ENCODE assay signal across 10 cellular contexts in the genomic region with DNA sequence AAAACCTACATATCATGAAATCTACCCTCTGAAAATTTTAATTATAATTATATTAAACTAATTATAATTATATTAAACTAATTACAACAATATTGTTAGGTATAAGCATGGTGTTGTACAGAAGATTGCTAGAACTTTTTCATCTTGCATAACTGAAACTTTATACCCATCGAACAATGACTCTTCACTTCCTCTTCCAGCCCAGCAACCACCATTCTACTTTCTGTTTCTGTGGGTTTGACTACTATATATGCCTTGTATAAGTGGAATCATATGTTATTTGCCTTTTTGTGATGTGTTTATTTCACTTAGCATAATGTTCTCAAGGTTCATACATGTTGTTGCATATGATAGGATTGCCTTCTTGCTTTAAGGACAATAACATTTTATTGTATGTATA.
DNase-seq lines count a peak whose midpoint lies in the region; ATAC-seq, FAIRE-seq and TF ChIP-seq lines count a peak whose summit lies in the region.
"Had no signal": no experiment of that assay in that cellular context is flagged by ENCODE, and none has a peak within 500 bp of the region (broad histone marks: within the 10 kb centered on the region; RNA-seq: fewer than 3 reads in every experiment).

No MANE protein-coding gene starts in this region.

- no peaks in the 10 kb centered on the region for H3K27me3 Mint-ChIP-seq in activated T-cell treated with anti-CD3 and anti-CD28 coated beads, Interleukin-2, amount 50 U/mL, for 4 hours (ENCODE audit: low read depth)
- H3K27me3 Mint-ChIP-seq in activated T-helper 2 cell treated with anti-CD3 and anti-CD28 coated beads, Interferon-gamma antibody, Interleukin-2, Interleukin-4, amounts not matched to agents 10 μg/mL and 5 μg/mL and 100 μg/mL, durations not matched to agents 14 hours and 24 hours and 36 hours (ENCODE audit: low read depth), result no peaks in the 10 kb centered on the region
- H3K27me3 Mint-ChIP-seq: activated naive CD4-positive, alpha-beta T cell treated with anti-CD3 and anti-CD28 coated beads, Interleukin-2, amount 10 ng/mL, durations not matched to agents 7 days and 5 days had no signal

- DNase-seq in body of pancreas (no peak), kidney (no peak)
- no peak for DNase-seq in activated T-cell treated with anti-CD3 and anti-CD28 coated beads, Interleukin-2, amount 50 U/mL, for 4 hours
- no peak for DNase-seq in activated T-helper 2 cell treated with anti-CD3 and anti-CD28 coated beads, Interferon-gamma antibody, Interleukin-2, Interleukin-4, amounts not matched to agents 10 μg/mL and 5 μg/mL and 100 μg/mL, durations not matched to agents 14 hours and 24 hours and 36 hours (ENCODE audit: low spot score)
- DNase-seq: activated naive CD4-positive, alpha-beta T cell treated with anti-CD3 and anti-CD28 coated beads, Interleukin-2, amount 10 ng/mL, durations not matched to agents 7 days and 5 days; Calu3; stimulated activated naive CD4-positive, alpha-beta T cell treated with Interleukin-2 at 50 U/mL for 16 hours had no signal

- no peaks in the 10 kb centered on the region for H3K4me1 Mint-ChIP-seq in activated T-cell treated with anti-CD3 and anti-CD28 coated beads, Interleukin-2, amount 50 U/mL, for 4 hours (ENCODE audit: low read depth)
- H3K4me1 Mint-ChIP-seq in activated T-helper 2 cell treated with anti-CD3 and anti-CD28 coated beads, Interferon-gamma antibody, Interleukin-2, Interleukin-4, amounts not matched to agents 10 μg/mL and 5 μg/mL and 100 μg/mL, durations not matched to agents 14 hours and 24 hours and 36 hours (ENCODE audit: low read depth), result no peaks in the 10 kb centered on the region
- H3K4me1 Mint-ChIP-seq: activated naive CD4-positive, alpha-beta T cell treated with anti-CD3 and anti-CD28 coated beads, Interleukin-2, amount 10 ng/mL, durations not matched to agents 7 days and 5 days had no signal

- no peaks in the 10 kb centered on the region for H3K36me3 ChIP-seq in body of pancreas (replicated peaks in 1 of 2; ENCODE audit: insufficient read depth in 1 of 2, low read depth in 2 of 2)
- H3K36me3 ChIP-seq in kidney (ENCODE audit: control insufficient read depth in 1 of 2, insufficient read depth in 2 of 2, low read length in 2 of 2), result no peaks in the 10 kb centered on the region

- H3K4me1 ChIP-seq in body of pancreas (no peaks in the 10 kb centered on the region), kidney (ENCODE audit: control insufficient read depth in 1 of 2, insufficient read depth in 1 of 2, low read depth in 1 of 2, low read length in 2 of 2) (no peaks in the 10 kb centered on the region)

- TF ChIP-seq CTCF in body of pancreas (IDR thresholded peaks at IDR 0.05), result no peak
- no peak for TF ChIP-seq CTCF in kidney (IDR thresholded peaks at IDR 0.05; ENCODE audit: borderline replicate concordance, extremely low read depth, insufficient read depth)

- no peak overlapping the region for H3K4me3 Mint-ChIP-seq in activated T-cell treated with anti-CD3 and anti-CD28 coated beads, Interleukin-2, amount 50 U/mL, for 4 hours
- no peak overlapping the region for H3K4me3 Mint-ChIP-seq in activated T-helper 2 cell treated with anti-CD3 and anti-CD28 coated beads, Interferon-gamma antibody, Interleukin-2, Interleukin-4, amounts not matched to agents 10 μg/mL and 5 μg/mL and 100 μg/mL, durations not matched to agents 14 hours and 24 hours and 36 hours (ENCODE audit: low read depth)
- H3K4me3 Mint-ChIP-seq: activated naive CD4-positive, alpha-beta T cell treated with anti-CD3 and anti-CD28 coated beads, Interleukin-2, amount 10 ng/mL, durations not matched to agents 7 days and 5 days had no signal

- H3K9me3 ChIP-seq in body of pancreas (no peaks in the 10 kb centered on the region), kidney (ENCODE audit: control insufficient read depth in 1 of 2, low read length in 2 of 2) (peaks cover 0 to 4% of the 10 kb centered on the region in 2 donors)

- peaks cover 4% of the 10 kb centered on the region for H3K9me3 Mint-ChIP-seq in activated T-cell treated with anti-CD3 and anti-CD28 coated beads, Interleukin-2, amount 50 U/mL, for 4 hours
- peaks cover 13% of the 10 kb centered on the region for H3K9me3 Mint-ChIP-seq in activated T-helper 2 cell treated with anti-CD3 and anti-CD28 coated beads, Interferon-gamma antibody, Interleukin-2, Interleukin-4, amounts not matched to agents 10 μg/mL and 5 μg/mL and 100 μg/mL, durations not matched to agents 14 hours and 24 hours and 36 hours
- H3K9me3 Mint-ChIP-seq: activated naive CD4-positive, alpha-beta T cell treated with anti-CD3 and anti-CD28 coated beads, Interleukin-2, amount 10 ng/mL, durations not matched to agents 7 days and 5 days had no signal

- H3K27ac ChIP-seq in body of pancreas (no peak overlapping the region), kidney (ENCODE audit: low read depth in 2 of 2, low read length in 2 of 2) (no peak overlapping the region)

- no peaks in the 10 kb centered on the region for H3K36me3 Mint-ChIP-seq in activated T-cell treated with anti-CD3 and anti-CD28 coated beads, Interleukin-2, amount 50 U/mL, for 4 hours (ENCODE audit: insufficient read depth)
- H3K36me3 Mint-ChIP-seq in activated T-helper 2 cell treated with anti-CD3 and anti-CD28 coated beads, Interferon-gamma antibody, Interleukin-2, Interleukin-4, amounts not matched to agents 10 μg/mL and 5 μg/mL and 100 μg/mL, durations not matched to agents 14 hours and 24 hours and 36 hours (ENCODE audit: low read depth), result no peaks in the 10 kb centered on the region
- H3K36me3 Mint-ChIP-seq: activated naive CD4-positive, alpha-beta T cell treated with anti-CD3 and anti-CD28 coated beads, Interleukin-2, amount 10 ng/mL, durations not matched to agents 7 days and 5 days had no signal

- TF ChIP-seq POLR2A in body of pancreas (IDR thresholded peaks at IDR 0.05), result no peak

- intact Hi-C loops in body of pancreas (cut with DNase I) (no loop called here), kidney (cut with DNase I) (no loop called here)
- intact Hi-C loops in activated T-helper 2 cell treated with anti-CD3 and anti-CD28 coated beads, Interferon-gamma antibody, Interleukin-2, Interleukin-4, amounts not matched to agents 10 μg/mL and 5 μg/mL and 100 μg/mL, durations not matched to agents 14 hours and 24 hours and 36 hours (cut with micrococcal nuclease), result no loop called here

- peak; percentile 92 for ATAC-seq in GM19397 (IDR thresholded peaks at IDR 0.05; ENCODE audit: unreplicated experiment)
- peak; percentile 79 for ATAC-seq in HG02798 (IDR thresholded peaks at IDR 0.05; ENCODE audit: poor library complexity, unreplicated experiment)
- peak; percentile 97 for ATAC-seq in HG03521 (IDR thresholded peaks at IDR 0.05; ENCODE audit: unreplicated experiment)
- ATAC-seq in body of pancreas, result no peak
- ATAC-seq in activated T-cell treated with anti-CD3 and anti-CD28 coated beads, Interleukin-2, amount 50 U/mL, for 4 hours, result no peak

- no peak overlapping the region for H3K4me3 ChIP-seq in body of pancreas
- H3K4me3 ChIP-seq in kidney (ENCODE audit: low read length in 2 of 2), result no peak overlapping the region

- H3K27ac Mint-ChIP-seq in activated T-helper 2 cell treated with anti-CD3 and anti-CD28 coated beads, Interferon-gamma antibody, Interleukin-2, Interleukin-4, amounts not matched to agents 10 μg/mL and 5 μg/mL and 100 μg/mL, durations not matched to agents 14 hours and 24 hours and 36 hours, result no peak overlapping the region
- H3K27ac Mint-ChIP-seq: activated naive CD4-positive, alpha-beta T cell treated with anti-CD3 and anti-CD28 coated beads, Interleukin-2, amount 10 ng/mL, durations not matched to agents 7 days and 5 days had no signal

- no peak overlapping the region for H3K9ac ChIP-seq in kidney (ENCODE audit: low read length in 2 of 2)

- WGBS in body of pancreas, 2 donors, result 39 to 66% methylated on average over 1 of the region's 1 CpG

- no peak for FAIRE-seq in kidney (lab: Jason Lieb, UNC)

- no peaks in the 10 kb centered on the region for H3K27me3 ChIP-seq in body of pancreas

Comparison
In these comparisons a context has a peak if more than half of its experiments do, and no peak if none do; other contexts are left out.
1. ATAC-seq: peak in GM19397 (single experiment), HG02798 (single experiment) and HG03521 (single experiment); none in body of pancreas (single experiment) and activated T-cell treated with anti-CD3 and anti-CD28 coated beads, Interleukin-2, amount 50 U/mL, for 4 hours (0 of 2).